7 cellular contexts compared by ENCODE assay signal in the genomic region with DNA sequence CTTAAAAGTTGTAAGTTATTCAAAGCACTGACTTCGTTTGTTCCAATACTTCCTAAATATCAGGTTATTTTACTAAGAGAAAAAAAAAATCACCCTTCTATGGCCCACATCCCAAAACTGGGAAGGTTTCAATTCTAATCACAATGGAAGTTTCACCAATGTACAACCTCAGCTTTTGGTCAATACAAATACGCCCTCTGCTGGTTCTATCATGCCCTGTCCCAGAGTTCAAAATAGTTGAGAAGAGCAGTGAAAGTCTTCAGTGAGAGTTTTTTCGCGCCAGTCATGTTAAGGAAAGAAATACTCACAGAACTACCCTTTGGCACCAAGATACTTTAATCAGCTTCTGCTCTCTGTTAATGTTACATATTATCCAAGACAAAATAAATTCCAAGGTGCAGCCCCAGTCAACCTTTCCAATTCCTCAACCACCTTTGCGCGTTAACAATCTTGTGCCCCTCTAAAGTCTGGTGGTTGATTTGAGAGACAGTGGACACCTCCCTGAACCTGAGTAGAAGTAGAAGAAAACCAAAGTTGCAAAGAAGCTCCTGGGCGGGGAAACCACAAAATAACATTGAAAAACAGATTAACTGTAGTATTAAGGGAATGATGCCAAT. TPM values are rescaled to one million over a fixed set of nuclear protein-coding genes. Genes with fewer than 3 reads are reported as not detected.
DNase-seq lines count a peak whose midpoint lies in the region; ATAC-seq and TF ChIP-seq lines count a peak whose summit lies in the region.

No MANE protein-coding gene starts in this region.

- TF ChIP-seq POLR2A in gastrocnemius medialis (IDR thresholded peaks at IDR 0.05), result no peak

- POLR2A ChIA-PET in SK-N-SH (lab: Yijun Ruan, JAX), result no interaction called here

- no peaks in the 10 kb centered on the region for H3K9me2 ChIP-seq in SK-N-SH

- H3K4me2 ChIP-seq in SK-N-SH, result no peak overlapping the region

- in situ Hi-C loops in gastrocnemius medialis (cut with MboI; ENCODE audit: low sequenced_read_pairs in 4 of 4), result loop anchor here in 2 of 4 donors (5.0 kb wide), 3 partner anchors 141 to 381 kb away; no protein-coding TSS in a partner anchor

- H3K4me3 ChIP-seq in SK-N-SH (ENCODE audit: low read depth in 2 of 2, low read length in 1 of 2) (no peak overlapping the region; a peak in 1 of 4 replicates), right atrium auricular region (no peak overlapping the region), gastrocnemius medialis (no peak overlapping the region)

- TF ChIP-seq RAD21 in SK-N-SH (IDR thresholded peaks at IDR 0.05; ENCODE audit: low read length), result peak; percentile 98

- TF ChIP-seq CTCF in GM12872 (IDR thresholded peaks at IDR 0.05; ENCODE audit: insufficient read depth, low read depth, low read length) (peak; percentile 77), SK-N-SH (IDR thresholded peaks at IDR 0.05) (peak; percentile 89), right atrium auricular region (IDR thresholded peaks at IDR 0.05) (peak; percentile 70 to 84), gastrocnemius medialis (IDR thresholded peaks at IDR 0.05 in 4 of 5, conservative IDR thresholded peaks at IDR 0.05 in 1 of 5) (peak; percentile 75 to 88 (median 79))

- H3K27me3 ChIP-seq in SK-N-SH (ENCODE audit: insufficient read depth) (no peaks in the 10 kb centered on the region), right atrium auricular region (no peaks in the 10 kb centered on the region), gastrocnemius medialis (no peaks in the 10 kb centered on the region)

- CTCF ChIA-PET in SK-N-SH (lab: Yijun Ruan, JAX), result interaction anchor here (0.5 to 5.5 kb wide), 43 partner anchors 9 to 479 kb away, joined by 3 to 76 read pairs (median 4); a partner anchor contains a TSS

- H3K9ac ChIP-seq in SK-N-SH, result no peak overlapping the region

- no peaks in the 10 kb centered on the region for H3K9me3 ChIP-seq in SK-N-SH
- no peaks in the 10 kb centered on the region for H3K9me3 ChIP-seq in right atrium auricular region
- H3K9me3 ChIP-seq in gastrocnemius medialis, result no peaks in the 10 kb centered on the region

- H4K20me1 ChIP-seq in SK-N-SH (ENCODE audit: insufficient read depth), result no peaks in the 10 kb centered on the region

- DNase-seq in MV-4-11 (lab: John Stamatoyannopoulos, UW) (peak; percentile 46), SK-N-SH (peak; percentile 68), amniotic epithelial cell (ENCODE audit: low read depth) (peak; percentile 64), right atrium auricular region (ENCODE audit: low spot score) (peak; percentile 66), gastrocnemius medialis (peak; percentile 22 to 38), posterior vena cava (ENCODE audit: low spot score) (no peak)

- H3K27ac ChIP-seq in SK-N-SH (ENCODE audit: low read depth in 2 of 2, low read length in 1 of 2), result no peak overlapping the region
- no peak overlapping the region for H3K27ac ChIP-seq in right atrium auricular region
- H3K27ac ChIP-seq in gastrocnemius medialis, result no peak overlapping the region

- H3F3A ChIP-seq in SK-N-SH (replicated peaks; ENCODE audit: insufficient read depth), result no peaks in the 10 kb centered on the region

- no peak for TF ChIP-seq EP300 in SK-N-SH (IDR thresholded peaks at IDR 0.05; ENCODE audit: borderline replicate concordance in 1 of 2, low read depth in 1 of 2, low read length in 1 of 2)

- WGBS in SK-N-SH (ENCODE audit: low lambda C conversion rate), result 58% methylated on average over 7 of the region's 7 CpGs

- peak overlapping the region; percentile 41; the same call in 1 of the 2 replicates for H2AFZ ChIP-seq in SK-N-SH (ENCODE audit: low read depth)

- ATAC-seq in gastrocnemius medialis, result peak; percentile 90 to 96

- intact Hi-C loops in gastrocnemius medialis (cut with DNase I; ENCODE audit: low total_unique reads) (loop anchor here (1.0 to 5.0 kb wide), 3 partner anchors 143 to 381 kb away; no protein-coding TSS in a partner anchor), posterior vena cava (cut with DNase I) (loop anchor here (5.0 to 10.0 kb wide), 4 partner anchors 141 to 381 kb away; no protein-coding TSS in a partner anchor)

- H3K4me1 ChIP-seq in SK-N-SH (ENCODE audit: control insufficient read depth in 1 of 2, insufficient read depth in 2 of 2, low read depth in 1 of 2, low read length in 1 of 2) (no peaks in the 10 kb centered on the region), right atrium auricular region (no peaks in the 10 kb centered on the region), gastrocnemius medialis (no peaks in the 10 kb centered on the region)

- H3K79me2 ChIP-seq in SK-N-SH (ENCODE audit: insufficient read depth), result no peaks in the 10 kb centered on the region

- no peaks in the 10 kb centered on the region for H3K36me3 ChIP-seq in SK-N-SH (replicated peaks in 1 of 2; ENCODE audit: control insufficient read depth in 1 of 2, insufficient read depth in 2 of 2, low read length in 1 of 2)
- no peaks in the 10 kb centered on the region for H3K36me3 ChIP-seq in right atrium auricular region
- H3K36me3 ChIP-seq in gastrocnemius medialis, result no peaks in the 10 kb centered on the region

TF ChIP-seq in SK-N-SH, 30 proteins besides CTCF, POLR2A, EP300 and RAD21:
- TF ChIP-seq JUND (IDR thresholded peaks at IDR 0.05), result no peak
- peak; percentile 96 for TF ChIP-seq SMC3 (IDR thresholded peaks at IDR 0.05; ENCODE audit: low read depth, low read length)
- TF ChIP-seq CHD2 (IDR thresholded peaks at IDR 0.05; ENCODE audit: low read length, partially characterized antibody), result no peak
- no peak for TF ChIP-seq RXRA (IDR thresholded peaks at IDR 0.05; ENCODE audit: borderline replicate concordance, low read depth)
- TF ChIP-seq MXI1 (IDR thresholded peaks at IDR 0.05; ENCODE audit: low read depth, low read length), result no peak
- no peak for TF ChIP-seq TAF1 (IDR thresholded peaks at IDR 0.05; ENCODE audit: borderline replicate concordance, low read depth, low read length)
- no peak for TF ChIP-seq EZH2phosphoT487 (IDR thresholded peaks at IDR 0.05; ENCODE audit: borderline replicate concordance, low read depth)

RNA-seq across cellular contexts. Expression of a gene that starts 59.9 kb away (rescaled TPM):
- 42.8 and 45.4 TPM in 2 replicates for polyA plus RNA-seq in SK-N-SH (2012; rRNA removed)
- 74.8 and 116 TPM in 2 replicates for polyA plus RNA-seq in SK-N-SH (2012; cell fraction: cytosol; rRNA removed)
- 5.8 and 15.4 TPM in 2 replicates for polyA plus RNA-seq in SK-N-SH (2012; cell fraction: nucleus; rRNA removed)
- total RNA-seq in right atrium auricular region, result 10 to 100 TPM; 42.9 to 53.2 TPM
- total RNA-seq in gastrocnemius medialis, result 10 to 100 TPM; 44.0 to 62.4 (median 52.7) TPM
- 10 to 100 TPM; 62.7 to 64.2 TPM for total RNA-seq in posterior vena cava
